Comparison of ENCODE assay signal across 8 cellular contexts in genomic region chr2:236507393-236508085, GRCh38.
DNase-seq lines count a peak whose midpoint lies in the region; ATAC-seq, FAIRE-seq and TF ChIP-seq lines count a peak whose summit lies in the region.

No MANE protein-coding gene starts in this region.

- ATAC-seq in GM21723 (IDR thresholded peaks at IDR 0.05; ENCODE audit: unreplicated experiment), result no peak

- no peaks in the 10 kb centered on the region for H3K36me3 ChIP-seq in BE2C

- no peak for FAIRE-seq in HTR-8/SVneo (lab: Jason Lieb, UNC)

- no peak overlapping the region for H3K4me3 ChIP-seq in BE2C (ENCODE audit: low read depth, low read length)

- no peak for TF ChIP-seq CTCF in BE2C (IDR thresholded peaks at IDR 0.05; ENCODE audit: low read depth, low read length)

- peak overlapping the region; percentile 79 for H3K27ac ChIP-seq in caudate nucleus (ENCODE audit: low read depth, low read length)

- H3K4me1 ChIP-seq in BE2C, result no peaks in the 10 kb centered on the region

- peaks cover 20% of the 10 kb centered on the region for H3K27me3 ChIP-seq in BE2C

- DNase-seq in CD1c-positive myeloid dendritic cell (ENCODE audit: extremely low spot score) (peak; percentile 14), caudate nucleus (lab: John Stamatoyannopoulos, UW) (peak in 38 of 61 donors; percentile 17 to 78 (median 42)), left kidney (ENCODE audit: low read depth, low spot score) (peak; percentile 96), BE2C (no peak), HTR-8/SVneo (ENCODE audit: insufficient read length, low spot score) (no peak)
- peak; percentile 10 for DNase-seq in activated CD4-positive, CD25-positive, alpha-beta regulatory T cell treated with anti-CD3 and anti-CD28 coated beads, Interleukin-2, amount 50 U/mL, for 16 hours (ENCODE audit: low read depth, low spot score)
- peak; percentile 47 for DNase-seq in stimulated activated CD4-positive, alpha-beta T cell treated with anti-CD3 and anti-CD28 coated beads, Interleukin-4, amount 100 ng/mL, for 24 hours

- H3K9me3 ChIP-seq in BE2C, result no peaks in the 10 kb centered on the region

Comparison
In these comparisons a context has a peak if more than half of its experiments do, and no peak if none do; other contexts are left out.
1. DNase-seq: peak in CD1c-positive myeloid dendritic cell (single experiment), activated CD4-positive, CD25-positive, alpha-beta regulatory T cell treated with anti-CD3 and anti-CD28 coated beads, Interleukin-2, amount 50 U/mL, for 16 hours (single experiment), caudate nucleus (38 of 61), left kidney (single experiment) and stimulated activated CD4-positive, alpha-beta T cell treated with anti-CD3 and anti-CD28 coated beads, Interleukin-4, amount 100 ng/mL, for 24 hours (single experiment); none in BE2C (single experiment) and HTR-8/SVneo (single experiment).